1 cellular context compared by ENCODE assay signal in the genomic region with DNA sequence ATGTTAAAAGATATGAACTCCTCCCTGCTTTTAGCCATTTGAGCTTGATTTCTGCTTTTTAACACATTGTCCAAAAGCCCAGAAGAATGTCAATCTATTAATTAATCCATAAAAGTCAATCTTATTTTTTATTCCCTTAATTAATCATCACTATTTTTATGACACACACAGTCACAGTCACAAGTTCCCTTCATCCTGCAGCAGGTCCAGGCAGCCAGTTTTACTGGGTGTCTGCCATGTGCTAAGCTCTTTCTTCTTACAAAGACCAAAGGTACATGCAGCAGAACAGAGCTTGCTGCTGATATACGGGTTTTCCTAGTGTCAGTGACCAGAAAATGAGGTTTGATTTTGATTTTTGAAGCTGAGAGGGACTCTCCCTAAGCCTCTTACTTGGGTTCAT.
TF ChIP-seq lines count a peak whose summit lies in the region.

No MANE protein-coding gene starts in this region.

TF ChIP-seq in H1, 55 proteins besides CTCF, POLR2A, EP300 and RAD21:
- TF ChIP-seq TCF12 (IDR thresholded peaks at IDR 0.05; ENCODE audit: low read depth, low read length), result no peak
